20 cellular contexts compared by ENCODE assay signal in the genomic region with DNA sequence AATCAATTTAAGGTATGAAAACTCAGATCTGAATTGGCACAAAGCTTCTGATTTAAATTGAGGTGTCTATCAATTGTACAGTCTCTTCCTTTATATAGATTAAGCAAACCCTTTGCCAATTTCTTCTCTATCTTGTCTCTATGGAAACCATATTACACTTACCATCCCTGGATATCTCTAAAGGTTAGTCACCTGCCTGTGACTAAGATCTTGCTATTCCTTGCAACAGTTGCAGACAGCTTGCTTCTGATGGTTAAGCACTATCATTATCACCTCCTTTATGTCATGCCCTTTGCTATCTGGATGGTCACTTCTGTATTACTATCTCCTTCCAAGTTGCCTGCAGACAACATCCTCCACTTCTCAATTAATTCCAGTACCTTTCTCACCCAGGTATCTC.
DNase-seq lines count a peak whose midpoint lies in the region; ATAC-seq, FAIRE-seq and TF ChIP-seq lines count a peak whose summit lies in the region.
"Had no signal": no experiment of that assay in that cellular context is flagged by ENCODE, and none has a peak within 500 bp of the region (broad histone marks: within the 10 kb centered on the region; RNA-seq: fewer than 3 reads in every experiment).

No MANE protein-coding gene starts in this region.

- no peaks in the 10 kb centered on the region for H3K36me3 ChIP-seq in psoas muscle (ENCODE audit: insufficient read depth in 1 of 2, low read depth in 1 of 2)
- H3K36me3 ChIP-seq: BE2C had no signal

- DNase-seq in NCI-H345 (lab: John Stamatoyannopoulos, UW) (peak; percentile 27), NCI-H345 treated with DMSO at 0.1 percent for 48 hours (lab: John Stamatoyannopoulos, UW; ENCODE audit: unreplicated experiment) (no peak), ELR (ENCODE audit: low read depth) (peak; percentile 13), RKO (ENCODE audit: low spot score) (peak; percentile 6), foreskin keratinocyte (peak in 1 of 2 donors; percentile 48), HTR-8/SVneo (ENCODE audit: insufficient read length, low spot score) (no peak), OCI-M2 (lab: John Stamatoyannopoulos, UW; ENCODE audit: unreplicated experiment) (no peak), psoas muscle (no peak)
- DNase-seq: 8988T; ACHN; BE2C; C1 segment of cervical spinal cord; CD4-positive, CD25-positive, alpha-beta regulatory T cell; CD8-positive, alpha-beta memory T cell; COR-L47; DMS 273 treated with DMSO at 0.1 percent for 48 hours; DMS79; GF-D8; HCEC 1CT had no signal

- peaks cover 4% of the 10 kb centered on the region for H3K9me3 ChIP-seq in psoas muscle
- H3K9me3 ChIP-seq: BE2C had no signal

- FAIRE-seq in HTR-8/SVneo (lab: Jason Lieb, UNC) = no peak
- FAIRE-seq: GM12878 had no signal

- H3K27me3 ChIP-seq in foreskin keratinocyte (no peaks in the 10 kb centered on the region), psoas muscle (ENCODE audit: insufficient read depth in 3 of 3, low read length in 2 of 3) (no peaks in the 10 kb centered on the region)
- H3K27me3 ChIP-seq: BE2C had no signal

- intact Hi-C loops in psoas muscle (cut with DNase I) = no loop called here

- H3K4me1 ChIP-seq in foreskin keratinocyte (no peaks in the 10 kb centered on the region), psoas muscle (no peaks in the 10 kb centered on the region)
- H3K4me1 ChIP-seq: BE2C had no signal

- H3K27ac ChIP-seq in foreskin keratinocyte (no peak overlapping the region), psoas muscle (no peak overlapping the region)

- H3K4me3 ChIP-seq in psoas muscle = no peak overlapping the region
- H3K4me3 ChIP-seq: GM12878 had no signal

- TF ChIP-seq CTCF in foreskin keratinocyte (conservative IDR thresholded peaks at IDR 0.05) (no peak), psoas muscle (IDR thresholded peaks at IDR 0.05) (no peak)

- ATAC-seq in foreskin keratinocyte = peak; percentile 80
- no peak for ATAC-seq in psoas muscle
- ATAC-seq: GM12878 had no signal

Comparison
In these comparisons a context has a peak if more than half of its experiments do, and no peak if none do; other contexts are left out.
1. DNase-seq: peak in NCI-H345 (single experiment), ELR (single experiment) and RKO (single experiment); none in NCI-H345 treated with DMSO at 0.1 percent for 48 hours (single experiment), HTR-8/SVneo (single experiment), OCI-M2 (single experiment) and psoas muscle (0 of 2).